In genomic region chr15:58748787-58749531, GRCh38 we compare ENCODE assay signal across 1 cellular context.
TF ChIP-seq lines count a peak whose summit lies in the region.

No MANE protein-coding gene starts in this region.

TF ChIP-seq in K562, 482 proteins besides CTCF, POLR2A, EP300 and RAD21 (continued from another document and continues in another):
- TF ChIP-seq, protein P1, sequence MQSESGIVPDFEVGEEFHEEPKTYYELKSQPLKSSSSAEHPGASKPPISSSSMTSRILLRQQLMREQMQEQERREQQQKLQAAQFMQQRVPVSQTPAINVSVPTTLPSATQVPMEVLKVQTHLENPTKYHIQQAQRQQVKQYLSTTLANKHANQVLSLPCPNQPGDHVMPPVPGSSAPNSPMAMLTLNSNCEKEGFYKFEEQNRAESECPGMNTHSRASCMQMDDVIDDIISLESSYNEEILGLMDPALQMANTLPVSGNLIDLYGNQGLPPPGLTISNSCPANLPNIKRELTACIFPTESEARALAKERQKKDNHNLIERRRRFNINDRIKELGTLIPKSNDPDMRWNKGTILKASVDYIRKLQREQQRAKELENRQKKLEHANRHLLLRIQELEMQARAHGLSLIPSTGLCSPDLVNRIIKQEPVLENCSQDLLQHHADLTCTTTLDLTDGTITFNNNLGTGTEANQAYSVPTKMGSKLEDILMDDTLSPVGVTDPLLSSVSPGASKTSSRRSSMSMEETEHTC (IDR thresholded peaks at IDR 0.05) = no peak
- TF ChIP-seq CHD1 (IDR thresholded peaks at IDR 0.05; ENCODE audit: low read length) (peak; percentile 65), PRMT5 (CRISPR knock-in tag; IDR thresholded peaks at IDR 0.05) (no peak), GATAD2B (IDR thresholded peaks at IDR 0.05; ENCODE audit: borderline replicate concordance) (peak; percentile 63; the same call in 1 of the 2 replicates), MEIS2 (IDR thresholded peaks at IDR 0.05; ENCODE audit: partially characterized antibody) (peak; percentile 37), DMBX1 (CRISPR knock-in tag; IDR thresholded peaks at IDR 0.05; ENCODE audit: borderline replicate concordance) (0 out of 2 replicates have a peak, but pooled peaks have one; percentile 23), NFATC3 (IDR thresholded peaks at IDR 0.05) (no peak), MXD1 (CRISPR knock-in tag; IDR thresholded peaks at IDR 0.05; ENCODE audit: borderline replicate concordance, poor library complexity, severe bottlenecking) (no peak), ZNF76 (CRISPR knock-in tag; IDR thresholded peaks at IDR 0.05; ENCODE audit: borderline replicate concordance) (no peak), TBP (optimal IDR thresholded peaks at IDR 0.05; ENCODE audit: low read depth, low read length) (no peak), POLR2G (IDR thresholded peaks at IDR 0.05; ENCODE audit: low read depth, low read length) (peak; percentile 82), ZNF232 (CRISPR knock-in tag; IDR thresholded peaks at IDR 0.05) (0 out of 2 replicates have a peak, but pooled peaks have one; percentile 74), PKNOX1 (IDR thresholded peaks at IDR 0.05) (peak; percentile 52; the same call in 1 of the 2 replicates), ZNF263 (CRISPR knock-in tag; IDR thresholded peaks at IDR 0.05; ENCODE audit: borderline replicate concordance) (0 out of 2 replicates have a peak, but pooled peaks have one; percentile 9), STAG1 (CRISPR knock-in tag; IDR thresholded peaks at IDR 0.05; ENCODE audit: borderline replicate concordance) (no peak), ZNF3 (CRISPR knock-in tag; IDR thresholded peaks at IDR 0.05) (no peak), NR2F6 (CRISPR knock-in tag; IDR thresholded peaks at IDR 0.05) (0 out of 2 replicates have a peak, but pooled peaks have one; percentile 33), HDAC1 (IDR thresholded peaks at IDR 0.05) (0 out of 4 replicates have a peak, but pooled peaks of 1 of the 2 experiments have one; percentile 39), NFE2L1 (tag; IDR thresholded peaks at IDR 0.05; ENCODE audit: borderline replicate concordance, low read depth) (no peak), NRF1 (conservative IDR thresholded peaks at IDR 0.05 in 1 of 2, IDR thresholded peaks at IDR 0.05 in 1 of 2) (peak; percentile 81 to 84), YY1 (IDR thresholded peaks at IDR 0.05; ENCODE audit: borderline replicate concordance in 1 of 3, control insufficient read depth in 1 of 3, extremely low read depth in 1 of 3, insufficient read depth in 3 of 3, insufficient read length in 1 of 3, insufficient replicate concordance in 2 of 3, low read depth in 1 of 3, low read length in 2 of 3) (peak in 1 of 3 experiments; percentile 22), COPS2 (conservative IDR thresholded peaks at IDR 0.05) (no peak), HDGF (IDR thresholded peaks at IDR 0.05) (no peak), HMGXB4 (CRISPR knock-in tag; IDR thresholded peaks at IDR 0.05) (0 out of 2 replicates have a peak, but pooled peaks have one; percentile 7), HDAC3 (IDR thresholded peaks at IDR 0.05; ENCODE audit: borderline replicate concordance, partially characterized antibody) (no peak), NBN (IDR thresholded peaks at IDR 0.05; ENCODE audit: low read depth) (no peak), TRIM24 (IDR thresholded peaks at IDR 0.05) (0 out of 4 replicates have a peak, but pooled peaks of 1 of the 2 experiments have one; percentile 9), FUS (optimal IDR thresholded peaks at IDR 0.05; ENCODE audit: low read depth, low read length) (peak; percentile 22), SIN3A (IDR thresholded peaks at IDR 0.05; ENCODE audit: borderline replicate concordance in 2 of 2, control insufficient read depth in 1 of 2, low read depth in 2 of 2, low read length in 2 of 2) (peak in 1 of 2 experiments; percentile 56; a peak in 1 of 4 replicates), STAT5B (CRISPR knock-in tag; IDR thresholded peaks at IDR 0.05) (no peak), MEF2D (tag; conservative IDR thresholded peaks at IDR 0.05; ENCODE audit: low read depth) (no peak), ZNF766 (CRISPR knock-in tag; conservative IDR thresholded peaks at IDR 0.05) (no peak), KDM1A (IDR thresholded peaks at IDR 0.05) (no peak), KAT7 (CRISPR knock-in tag; IDR thresholded peaks at IDR 0.05; ENCODE audit: borderline replicate concordance) (no peak), ZNF507 (tag; conservative IDR thresholded peaks at IDR 0.05) (no peak), MAZ (CRISPR knock-in tag; conservative IDR thresholded peaks at IDR 0.05 in 1 of 2, IDR thresholded peaks at IDR 0.05 in 1 of 2) (0 out of 4 replicates have a peak, but pooled peaks of 1 of the 2 experiments have one; percentile 25), FOXA3 (CRISPR knock-in tag; conservative IDR thresholded peaks at IDR 0.05 in 1 of 2, IDR thresholded peaks at IDR 0.05 in 1 of 2) (0 out of 4 replicates have a peak, but pooled peaks of 1 of the 2 experiments have one; percentile 37), MAFG (tag; conservative IDR thresholded peaks at IDR 0.05) (no peak), RBM22 (IDR thresholded peaks at IDR 0.05; ENCODE audit: low read depth, low read length, poor library complexity, severe bottlenecking) (peak; percentile 58)
- TF ChIP-seq, protein P2, sequence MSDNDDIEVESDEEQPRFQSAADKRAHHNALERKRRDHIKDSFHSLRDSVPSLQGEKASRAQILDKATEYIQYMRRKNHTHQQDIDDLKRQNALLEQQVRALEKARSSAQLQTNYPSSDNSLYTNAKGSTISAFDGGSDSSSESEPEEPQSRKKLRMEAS (CRISPR knock-in tag; IDR thresholded peaks at IDR 0.05) = peak; percentile 50
- TF ChIP-seq, protein P3, sequence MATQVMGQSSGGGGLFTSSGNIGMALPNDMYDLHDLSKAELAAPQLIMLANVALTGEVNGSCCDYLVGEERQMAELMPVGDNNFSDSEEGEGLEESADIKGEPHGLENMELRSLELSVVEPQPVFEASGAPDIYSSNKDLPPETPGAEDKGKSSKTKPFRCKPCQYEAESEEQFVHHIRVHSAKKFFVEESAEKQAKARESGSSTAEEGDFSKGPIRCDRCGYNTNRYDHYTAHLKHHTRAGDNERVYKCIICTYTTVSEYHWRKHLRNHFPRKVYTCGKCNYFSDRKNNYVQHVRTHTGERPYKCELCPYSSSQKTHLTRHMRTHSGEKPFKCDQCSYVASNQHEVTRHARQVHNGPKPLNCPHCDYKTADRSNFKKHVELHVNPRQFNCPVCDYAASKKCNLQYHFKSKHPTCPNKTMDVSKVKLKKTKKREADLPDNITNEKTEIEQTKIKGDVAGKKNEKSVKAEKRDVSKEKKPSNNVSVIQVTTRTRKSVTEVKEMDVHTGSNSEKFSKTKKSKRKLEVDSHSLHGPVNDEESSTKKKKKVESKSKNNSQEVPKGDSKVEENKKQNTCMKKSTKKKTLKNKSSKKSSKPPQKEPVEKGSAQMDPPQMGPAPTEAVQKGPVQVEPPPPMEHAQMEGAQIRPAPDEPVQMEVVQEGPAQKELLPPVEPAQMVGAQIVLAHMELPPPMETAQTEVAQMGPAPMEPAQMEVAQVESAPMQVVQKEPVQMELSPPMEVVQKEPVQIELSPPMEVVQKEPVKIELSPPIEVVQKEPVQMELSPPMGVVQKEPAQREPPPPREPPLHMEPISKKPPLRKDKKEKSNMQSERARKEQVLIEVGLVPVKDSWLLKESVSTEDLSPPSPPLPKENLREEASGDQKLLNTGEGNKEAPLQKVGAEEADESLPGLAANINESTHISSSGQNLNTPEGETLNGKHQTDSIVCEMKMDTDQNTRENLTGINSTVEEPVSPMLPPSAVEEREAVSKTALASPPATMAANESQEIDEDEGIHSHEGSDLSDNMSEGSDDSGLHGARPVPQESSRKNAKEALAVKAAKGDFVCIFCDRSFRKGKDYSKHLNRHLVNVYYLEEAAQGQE (CRISPR knock-in tag; IDR thresholded peaks at IDR 0.05; ENCODE audit: low read depth) = no peak
- TF ChIP-seq, protein P4, sequence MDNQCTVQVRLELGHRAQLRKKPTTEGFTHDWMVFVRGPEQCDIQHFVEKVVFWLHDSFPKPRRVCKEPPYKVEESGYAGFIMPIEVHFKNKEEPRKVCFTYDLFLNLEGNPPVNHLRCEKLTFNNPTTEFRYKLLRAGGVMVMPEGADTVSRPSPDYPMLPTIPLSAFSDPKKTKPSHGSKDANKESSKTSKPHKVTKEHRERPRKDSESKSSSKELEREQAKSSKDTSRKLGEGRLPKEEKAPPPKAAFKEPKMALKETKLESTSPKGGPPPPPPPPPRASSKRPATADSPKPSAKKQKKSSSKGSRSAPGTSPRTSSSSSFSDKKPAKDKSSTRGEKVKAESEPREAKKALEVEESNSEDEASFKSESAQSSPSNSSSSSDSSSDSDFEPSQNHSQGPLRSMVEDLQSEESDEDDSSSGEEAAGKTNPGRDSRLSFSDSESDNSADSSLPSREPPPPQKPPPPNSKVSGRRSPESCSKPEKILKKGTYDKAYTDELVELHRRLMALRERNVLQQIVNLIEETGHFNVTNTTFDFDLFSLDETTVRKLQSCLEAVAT (IDR thresholded peaks at IDR 0.05) = 0 out of 4 replicates have a peak, but pooled peaks of 1 of the 2 experiments have one; percentile 66
- TF ChIP-seq, protein P5, sequence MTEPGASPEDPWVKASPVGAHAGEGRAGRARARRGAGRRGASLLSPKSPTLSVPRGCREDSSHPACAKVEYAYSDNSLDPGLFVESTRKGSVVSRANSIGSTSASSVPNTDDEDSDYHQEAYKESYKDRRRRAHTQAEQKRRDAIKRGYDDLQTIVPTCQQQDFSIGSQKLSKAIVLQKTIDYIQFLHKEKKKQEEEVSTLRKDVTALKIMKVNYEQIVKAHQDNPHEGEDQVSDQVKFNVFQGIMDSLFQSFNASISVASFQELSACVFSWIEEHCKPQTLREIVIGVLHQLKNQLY (CRISPR knock-in tag; conservative IDR thresholded peaks at IDR 0.05) = no peak
- TF ChIP-seq, protein P6, sequence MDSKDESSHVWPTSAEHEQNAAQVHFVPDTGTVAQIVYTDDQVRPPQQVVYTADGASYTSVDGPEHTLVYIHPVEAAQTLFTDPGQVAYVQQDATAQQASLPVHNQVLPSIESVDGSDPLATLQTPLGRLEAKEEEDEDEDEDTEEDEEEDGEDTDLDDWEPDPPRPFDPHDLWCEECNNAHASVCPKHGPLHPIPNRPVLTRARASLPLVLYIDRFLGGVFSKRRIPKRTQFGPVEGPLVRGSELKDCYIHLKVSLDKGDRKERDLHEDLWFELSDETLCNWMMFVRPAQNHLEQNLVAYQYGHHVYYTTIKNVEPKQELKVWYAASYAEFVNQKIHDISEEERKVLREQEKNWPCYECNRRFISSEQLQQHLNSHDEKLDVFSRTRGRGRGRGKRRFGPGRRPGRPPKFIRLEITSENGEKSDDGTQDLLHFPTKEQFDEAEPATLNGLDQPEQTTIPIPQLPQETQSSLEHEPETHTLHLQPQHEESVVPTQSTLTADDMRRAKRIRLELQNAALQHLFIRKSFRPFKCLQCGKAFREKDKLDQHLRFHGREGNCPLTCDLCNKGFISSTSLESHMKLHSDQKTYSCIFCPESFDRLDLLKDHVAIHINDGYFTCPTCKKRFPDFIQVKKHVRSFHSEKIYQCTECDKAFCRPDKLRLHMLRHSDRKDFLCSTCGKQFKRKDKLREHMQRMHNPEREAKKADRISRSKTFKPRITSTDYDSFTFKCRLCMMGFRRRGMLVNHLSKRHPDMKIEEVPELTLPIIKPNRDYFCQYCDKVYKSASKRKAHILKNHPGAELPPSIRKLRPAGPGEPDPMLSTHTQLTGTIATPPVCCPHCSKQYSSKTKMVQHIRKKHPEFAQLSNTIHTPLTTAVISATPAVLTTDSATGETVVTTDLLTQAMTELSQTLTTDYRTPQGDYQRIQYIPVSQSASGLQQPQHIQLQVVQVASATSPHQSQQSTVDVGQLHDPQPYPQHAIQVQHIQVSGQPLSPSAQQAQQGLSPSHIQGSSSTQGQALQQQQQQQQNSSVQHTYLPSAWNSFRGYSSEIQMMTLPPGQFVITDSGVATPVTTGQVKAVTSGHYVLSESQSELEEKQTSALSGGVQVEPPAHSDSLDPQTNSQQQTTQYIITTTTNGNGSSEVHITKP (IDR thresholded peaks at IDR 0.05; ENCODE audit: partially characterized antibody) = peak; percentile 94
- TF ChIP-seq, protein P7, sequence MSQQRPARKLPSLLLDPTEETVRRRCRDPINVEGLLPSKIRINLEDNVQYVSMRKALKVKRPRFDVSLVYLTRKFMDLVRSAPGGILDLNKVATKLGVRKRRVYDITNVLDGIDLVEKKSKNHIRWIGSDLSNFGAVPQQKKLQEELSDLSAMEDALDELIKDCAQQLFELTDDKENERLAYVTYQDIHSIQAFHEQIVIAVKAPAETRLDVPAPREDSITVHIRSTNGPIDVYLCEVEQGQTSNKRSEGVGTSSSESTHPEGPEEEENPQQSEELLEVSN (IDR thresholded peaks at IDR 0.05; ENCODE audit: borderline replicate concordance in 1 of 2, extremely low read depth in 1 of 2, insufficient read depth in 1 of 2, insufficient read length in 1 of 2, low read depth in 1 of 2, low read length in 1 of 2, poor library complexity in 1 of 2, severe bottlenecking in 1 of 2) = peak; percentile 13 to 43
